9 cellular contexts compared by ENCODE assay signal in genomic region chr14:22386924-22387775, GRCh38.
A peak's percentile ranks its signal among the peaks of the same experiment; 100 is the strongest.
DNase-seq lines count a peak whose midpoint lies in the region; ATAC-seq and TF ChIP-seq lines count a peak whose summit lies in the region.
"Had no signal": no experiment of that assay in that cellular context is flagged by ENCODE, and none has a peak within 500 bp of the region (broad histone marks: within the 10 kb centered on the region; RNA-seq: fewer than 3 reads in every experiment).

No MANE protein-coding gene starts in this region.

- H3K4me1 ChIP-seq in foreskin keratinocyte (peaks cover 13% of the 10 kb centered on the region), neuron (ENCODE audit: insufficient read depth, low read length) (peaks cover 2% of the 10 kb centered on the region)

- peak; percentile 67 for DNase-seq in Right ventricle myocardium inferior (ENCODE audit: missing footprints)
- DNase-seq in cardiac septum (ENCODE audit: low spot score), result no peak
- DNase-seq in NCI-H128 (lab: John Stamatoyannopoulos, UW; ENCODE audit: unreplicated experiment), result peak; percentile 3
- peak; percentile 58 for DNase-seq in T1000 (lab: John Stamatoyannopoulos, UW)
- DNase-seq in foreskin keratinocyte, result peak; percentile 22 to 43

- peak; percentile 89 for TF ChIP-seq CTCF in foreskin keratinocyte (conservative IDR thresholded peaks at IDR 0.05)

- peak overlapping the region; percentile 43 for H2AFZ ChIP-seq in neuron (ENCODE audit: low read depth, low read length)

- H3K4me3 ChIP-seq in neuron (ENCODE audit: low read length), result no peak overlapping the region

- H3K9me3 ChIP-seq in neuron (ENCODE audit: low read length), result no peaks in the 10 kb centered on the region

- ATAC-seq in Right ventricle myocardium inferior (peak; percentile 35), foreskin keratinocyte (no peak), GM19463 (IDR thresholded peaks at IDR 0.05; ENCODE audit: unreplicated experiment) (no peak), HG03280 (IDR thresholded peaks at IDR 0.05; ENCODE audit: unreplicated experiment) (no peak)

- H3K27ac ChIP-seq in foreskin keratinocyte, result no peak overlapping the region
- H3K27ac ChIP-seq: epithelial cell of prostate had no signal

- no peaks in the 10 kb centered on the region for H3K36me3 ChIP-seq in neuron (ENCODE audit: insufficient read depth, low read length)

- intact Hi-C loops in Right ventricle myocardium inferior (cut with DNase I) (loop anchor here (2.0 to 5.0 kb wide), 2 partner anchors 266 to 465 kb away; no protein-coding TSS in a partner anchor), cardiac septum (cut with DNase I) (loop anchor here (5.0 to 10.0 kb wide), 3 partner anchors 170 to 458 kb away; no protein-coding TSS in a partner anchor)

- H3K27me3 ChIP-seq in foreskin keratinocyte, result peaks cover 13% of the 10 kb centered on the region
- peaks cover 8% of the 10 kb centered on the region for H3K27me3 ChIP-seq in neuron (ENCODE audit: insufficient read depth, low read length)
